In genomic region chrX:72202792-72203401, GRCh38 we compare ENCODE assay signal across 1 cellular context.
TF ChIP-seq lines count a peak whose summit lies in the region.

No MANE protein-coding gene starts in this region.

TF ChIP-seq in endothelial cell of umbilical vein, 7 proteins besides CTCF, POLR2A, EP300 and RAD21:
- TF ChIP-seq JUN (IDR thresholded peaks at IDR 0.05; ENCODE audit: borderline replicate concordance, insufficient read depth, insufficient read length, low read depth) (no peak), GATA2 (IDR thresholded peaks at IDR 0.05; ENCODE audit: insufficient read depth, insufficient read length, low read depth, low read length) (no peak)
